8 cellular contexts compared by ENCODE assay signal in genomic region chr17:74972973-74973328, GRCh38. TPM values are rescaled to one million over a fixed set of nuclear protein-coding genes. Genes with fewer than 3 reads are reported as not detected.
DNase-seq lines count a peak whose midpoint lies in the region; ATAC-seq and TF ChIP-seq lines count a peak whose summit lies in the region.

No MANE protein-coding gene starts in this region.

- no peak overlapping the region for H3K4me3 ChIP-seq in CD4-positive, CD25-positive, alpha-beta regulatory T cell (ENCODE audit: low read depth, low read length)
- peak overlapping the region; percentile 67 for H3K4me3 ChIP-seq in OCI-LY1 (ENCODE audit: low read depth, low read length, poor library complexity, severe bottlenecking)
- H3K4me3 ChIP-seq in epithelial cell of esophagus (ENCODE audit: low read length) = peak overlapping the region; percentile 14

- peaks cover 0 to 14% (median 1%) of the 10 kb centered on the region in 4 donors for H3K4me1 Mint-ChIP-seq in CD4-positive, CD25-positive, alpha-beta regulatory T cell
- H3K4me1 Mint-ChIP-seq in progenitor cell of endocrine pancreas (ENCODE audit: low read depth) = peaks cover 28% of the 10 kb centered on the region

- H3K9me3 Mint-ChIP-seq in CD4-positive, CD25-positive, alpha-beta regulatory T cell = peaks cover 0 to 1% (median 0%) of the 10 kb centered on the region in 7 donors
- no peaks in the 10 kb centered on the region for H3K9me3 Mint-ChIP-seq in progenitor cell of endocrine pancreas (ENCODE audit: low read depth)

- H3K36me3 Mint-ChIP-seq in CD4-positive, CD25-positive, alpha-beta regulatory T cell = no peaks in the 10 kb centered on the region
- no peaks in the 10 kb centered on the region for H3K36me3 Mint-ChIP-seq in progenitor cell of endocrine pancreas (ENCODE audit: insufficient read depth)

- H3K9me3 ChIP-seq in CD4-positive, CD25-positive, alpha-beta regulatory T cell (ENCODE audit: control insufficient read depth in 2 of 2, low read length in 2 of 2) = no peaks in the 10 kb centered on the region
- no peaks in the 10 kb centered on the region for H3K9me3 ChIP-seq in OCI-LY1 (ENCODE audit: low read length)

- no peak for DNase-seq in CD4-positive, CD25-positive, alpha-beta regulatory T cell
- DNase-seq in epithelial cell of esophagus (ENCODE audit: low read depth) (no peak), progenitor cell of endocrine pancreas (ENCODE audit: low spot score, unreplicated experiment) (no peak), NCI-H2196 (lab: John Stamatoyannopoulos, UW; ENCODE audit: unreplicated experiment) (no peak), amygdala (lab: John Stamatoyannopoulos, UW) (no peak), NCI-H345 treated with DMSO at 0.1 percent for 48 hours (lab: John Stamatoyannopoulos, UW; ENCODE audit: unreplicated experiment) (no peak)

- H3K27ac Mint-ChIP-seq in CD4-positive, CD25-positive, alpha-beta regulatory T cell = peak overlapping the region in 2 of 3 donors; percentile 91
- peak overlapping the region; percentile 64 for H3K27ac Mint-ChIP-seq in progenitor cell of endocrine pancreas

- H3K27ac ChIP-seq in CD4-positive, CD25-positive, alpha-beta regulatory T cell (ENCODE audit: insufficient read depth, low read length, poor library complexity, severe bottlenecking) = no peak overlapping the region
- no peak overlapping the region for H3K27ac ChIP-seq in OCI-LY1 (ENCODE audit: low read depth, low read length, poor library complexity, severe bottlenecking)

- H3F3A ChIP-seq in OCI-LY1 (ENCODE audit: insufficient read depth, low read length) = no peaks in the 10 kb centered on the region

- peaks cover 5% of the 10 kb centered on the region for H3K4me1 ChIP-seq in CD4-positive, CD25-positive, alpha-beta regulatory T cell (ENCODE audit: control insufficient read depth, insufficient read depth, low read length, poor library complexity, severe bottlenecking)
- H3K4me1 ChIP-seq in OCI-LY1 (ENCODE audit: insufficient read depth, low read length, severe bottlenecking) = peaks cover 6% of the 10 kb centered on the region

- peak overlapping the region; percentile 86 for H3K4me2 ChIP-seq in OCI-LY1 (ENCODE audit: low read length)

- H2AFZ ChIP-seq in OCI-LY1 (ENCODE audit: low read length) = no peak overlapping the region

- no peaks in the 10 kb centered on the region for H4K20me1 ChIP-seq in OCI-LY1 (ENCODE audit: insufficient read depth, low read length)

- no peaks in the 10 kb centered on the region for H3K79me2 ChIP-seq in OCI-LY1 (ENCODE audit: insufficient read depth, low read length)

- H3K36me3 ChIP-seq in CD4-positive, CD25-positive, alpha-beta regulatory T cell (ENCODE audit: control insufficient read depth, insufficient read depth, low read length) = no peaks in the 10 kb centered on the region
- H3K36me3 ChIP-seq in OCI-LY1 (ENCODE audit: insufficient read depth, low read length) = no peaks in the 10 kb centered on the region

- H3K9ac ChIP-seq in OCI-LY1 (ENCODE audit: low read length) = no peak overlapping the region

- no peak for ATAC-seq in CD4-positive, CD25-positive, alpha-beta regulatory T cell (ENCODE audit: low read depth in 2 of 2)
- ATAC-seq in HG02798 (IDR thresholded peaks at IDR 0.05; ENCODE audit: poor library complexity, unreplicated experiment) = no peak

- TF ChIP-seq CTCF in OCI-LY1 (IDR thresholded peaks at IDR 0.05; ENCODE audit: low read length) (no peak), epithelial cell of esophagus (IDR thresholded peaks at IDR 0.05; ENCODE audit: insufficient read depth, low read depth, low read length, missing control alignments) (no peak), progenitor cell of endocrine pancreas (IDR thresholded peaks at IDR 0.05; ENCODE audit: unreplicated experiment) (no peak)

- no peaks in the 10 kb centered on the region for H3K9me2 ChIP-seq in OCI-LY1 (ENCODE audit: low read depth, low read length)

- H3K4me3 Mint-ChIP-seq in CD4-positive, CD25-positive, alpha-beta regulatory T cell = peak overlapping the region; percentile 76 to 88 (median 85)
- peak overlapping the region; percentile 81 for H3K4me3 Mint-ChIP-seq in progenitor cell of endocrine pancreas (ENCODE audit: low read depth)

- peaks cover 44% of the 10 kb centered on the region for H3K27me3 Mint-ChIP-seq in CD4-positive, CD25-positive, alpha-beta regulatory T cell
- H3K27me3 Mint-ChIP-seq in progenitor cell of endocrine pancreas = peaks cover 18% of the 10 kb centered on the region

- H3K27me3 ChIP-seq in CD4-positive, CD25-positive, alpha-beta regulatory T cell (ENCODE audit: control insufficient read depth, insufficient read depth, low read length) = peaks cover 8% of the 10 kb centered on the region
- no peaks in the 10 kb centered on the region for H3K27me3 ChIP-seq in OCI-LY1 (ENCODE audit: insufficient read depth, low read length)

RNA-seq across cellular contexts. Expression of gene HID1, which starts 0.4 kb away (rescaled TPM):
- total RNA-seq in CD4-positive, CD25-positive, alpha-beta regulatory T cell = 5.6 TPM
- polyA plus RNA-seq in CD4-positive, CD25-positive, alpha-beta regulatory T cell = 1 to 10 TPM; 1.4 to 2.7 (median 2.4) TPM
- total RNA-seq in progenitor cell of endocrine pancreas = 94.2 and 101 TPM in 2 replicates

RNA-seq across cellular contexts. Expression of gene CDR2L, which starts 14.5 kb away (rescaled TPM):
- not detected for total RNA-seq in CD4-positive, CD25-positive, alpha-beta regulatory T cell
- polyA plus RNA-seq in CD4-positive, CD25-positive, alpha-beta regulatory T cell = under 1 TPM in 2 of 4 donors, not detected in 2; 0.05 to 0.09 TPM
- 17.2 and 17.8 TPM in 2 replicates for total RNA-seq in progenitor cell of endocrine pancreas

RNA-seq across cellular contexts. Expression of gene OTOP3, which starts 37.3 kb away (rescaled TPM):
- not detected for total RNA-seq in CD4-positive, CD25-positive, alpha-beta regulatory T cell
- polyA plus RNA-seq in CD4-positive, CD25-positive, alpha-beta regulatory T cell = not detected
- total RNA-seq in progenitor cell of endocrine pancreas = 0.57 and 0.67 TPM in 2 replicates

RNA-seq across cellular contexts. Expression of gene MRPL58, which starts 39.5 kb away (rescaled TPM):
- total RNA-seq in CD4-positive, CD25-positive, alpha-beta regulatory T cell = 25.7 TPM
- 10 to 100 TPM; 64.0 to 95.8 (median 74.6) TPM for polyA plus RNA-seq in CD4-positive, CD25-positive, alpha-beta regulatory T cell
- 26.5 and 26.8 TPM in 2 replicates for total RNA-seq in progenitor cell of endocrine pancreas

RNA-seq across cellular contexts. Expression of gene OTOP2, which starts 48.9 kb away (rescaled TPM):
- not detected for total RNA-seq in CD4-positive, CD25-positive, alpha-beta regulatory T cell
- not detected for polyA plus RNA-seq in CD4-positive, CD25-positive, alpha-beta regulatory T cell
- total RNA-seq in progenitor cell of endocrine pancreas = not detected in 2 replicates

Comparison
In these comparisons a context has a peak if more than half of its experiments do, and no peak if none do; other contexts are left out.
1. RNA of gene HID1, which starts 0.4 kb away (total RNA-seq): 94.2 to 101 TPM in progenitor cell of endocrine pancreas; 5.6 TPM in CD4-positive, CD25-positive, alpha-beta regulatory T cell (single experiment); every median in the first group is over 10 times any median in the second.
2. RNA of gene CDR2L, which starts 14.5 kb away (total RNA-seq): 17.2 to 17.8 TPM in progenitor cell of endocrine pancreas; not detected in CD4-positive, CD25-positive, alpha-beta regulatory T cell (single experiment); every median in the first group is over 10 times any median in the second.